In genomic region chr15:63942486-63943365, GRCh38 we compare ENCODE assay signal across 13 cellular contexts.
DNase-seq lines count a peak whose midpoint lies in the region; ATAC-seq and TF ChIP-seq lines count a peak whose summit lies in the region.
"Had no signal": no experiment of that assay in that cellular context is flagged by ENCODE, and none has a peak within 500 bp of the region (broad histone marks: within the 10 kb centered on the region; RNA-seq: fewer than 3 reads in every experiment).

No MANE protein-coding gene starts in this region.

- H3K4me1 Mint-ChIP-seq in WTC11 (peaks cover 12% of the 10 kb centered on the region), osteocyte (ENCODE audit: unreplicated experiment) (peaks cover 37% of the 10 kb centered on the region)

- H3K4me3 Mint-ChIP-seq in WTC11: no peak overlapping the region
- H3K4me3 Mint-ChIP-seq in osteocyte (ENCODE audit: unreplicated experiment): no peak overlapping the region
- H3K4me3 Mint-ChIP-seq: activated CD8-positive, alpha-beta T cell treated with anti-CD3 and anti-CD28 coated beads, Interleukin-2, amount 10 ng/mL, durations not matched to agents 7 days and 5 days had no signal

- H3K9me3 Mint-ChIP-seq in WTC11 (no peaks in the 10 kb centered on the region), osteocyte (ENCODE audit: unreplicated experiment) (no peaks in the 10 kb centered on the region)

- no peak overlapping the region for H3K4me3 ChIP-seq in HEK293 (ENCODE audit: low read depth, low read length)
- H3K4me3 ChIP-seq: esophagus squamous epithelium, pancreas had no signal

- CTCF ChIA-PET in HEK293 (lab: Yijun Ruan, JAX): no interaction called here
- CTCF ChIA-PET in WTC11 (lab: Charles Lee): interaction anchor here (0.5 to 1.0 kb wide), 3 partner anchors 39 to 455 kb away, joined by 3 to 4 read pairs (median 4); no protein-coding TSS in a partner anchor

- DNase-seq in NCI-H82 (lab: John Stamatoyannopoulos, UW) (peak; percentile 15), NCI-H82 treated with DMSO at 0.1 percent for 48 hours (lab: John Stamatoyannopoulos, UW; ENCODE audit: unreplicated experiment) (no peak), WTC11 (ENCODE audit: low spot score) (peak; percentile 3), osteocyte (ENCODE audit: extremely low spot score, unreplicated experiment) (peak; percentile 44), NCI-H2081 treated with DMSO at 0.1 percent for 48 hours (lab: John Stamatoyannopoulos, UW) (no peak), midbrain (lab: John Stamatoyannopoulos, UW) (no peak)
- DNase-seq: activated CD8-positive, alpha-beta T cell treated with anti-CD3 and anti-CD28 coated beads, Interleukin-2, amount 10 ng/mL, durations not matched to agents 7 days and 5 days; esophagus squamous epithelium; NCI-H1694; OCI-M1; pancreas had no signal

- H3K27ac ChIP-seq in HEK293 (ENCODE audit: extremely low read depth, low read depth, low read length): no peak overlapping the region
- H3K27ac ChIP-seq: pancreas had no signal

- no peak for TF ChIP-seq CTCF in HEK293 (tag by site-specific recombination; IDR thresholded peaks at IDR 0.05)
- TF ChIP-seq CTCF in WTC11 (IDR thresholded peaks at IDR 0.05): no peak
- no peak for TF ChIP-seq CTCF in osteocyte (IDR thresholded peaks at IDR 0.05)

- H3K36me3 Mint-ChIP-seq in WTC11 (no peaks in the 10 kb centered on the region), osteocyte (ENCODE audit: unreplicated experiment) (peaks cover 7% of the 10 kb centered on the region)

- H3K27me3 Mint-ChIP-seq in WTC11 (ENCODE audit: low read depth) (no peaks in the 10 kb centered on the region), osteocyte (ENCODE audit: unreplicated experiment) (no peaks in the 10 kb centered on the region)

- H3K4me1 ChIP-seq in HEK293 (ENCODE audit: control insufficient read depth, insufficient read depth, low read length): no peaks in the 10 kb centered on the region

- POLR2A ChIA-PET in HEK293 (lab: Yijun Ruan, JAX): no interaction called here
- POLR2A ChIA-PET in WTC11 (lab: Charles Lee): no interaction called here

- no peak overlapping the region for H3K27ac Mint-ChIP-seq in WTC11
- peak overlapping the region; percentile 20 for H3K27ac Mint-ChIP-seq in osteocyte (ENCODE audit: unreplicated experiment)
- H3K27ac Mint-ChIP-seq: activated CD8-positive, alpha-beta T cell treated with anti-CD3 and anti-CD28 coated beads, Interleukin-2, amount 10 ng/mL, durations not matched to agents 7 days and 5 days had no signal

- H3K9me3 ChIP-seq in HEK293 (ENCODE audit: control insufficient read depth, insufficient read depth, low read depth, low read length): no peaks in the 10 kb centered on the region
- H3K9me3 ChIP-seq: esophagus squamous epithelium, pancreas had no signal

- ATAC-seq in WTC11: peak; percentile 8; the same call in 1 of the 2 replicates
- ATAC-seq in GM18519 (IDR thresholded peaks at IDR 0.05; ENCODE audit: low FRiP score, unreplicated experiment): no peak
- ATAC-seq: activated CD8-positive, alpha-beta T cell treated with anti-CD3 and anti-CD28 coated beads, Interleukin-2, amount 10 ng/mL, durations not matched to agents 7 days and 5 days; pancreas had no signal

- no peaks in the 10 kb centered on the region for H3K36me3 ChIP-seq in HEK293 (ENCODE audit: control insufficient read depth in 2 of 2, insufficient read depth in 1 of 2, low read length in 2 of 2)
- H3K36me3 ChIP-seq: esophagus squamous epithelium, pancreas had no signal

TF ChIP-seq in HEK293, 187 proteins besides CTCF, POLR2A, EP300 and RAD21:
- TF ChIP-seq KLF1 (tag by site-specific recombination; IDR thresholded peaks at IDR 0.05) (0 out of 2 replicates have a peak, but pooled peaks have one; percentile 17), ZBTB8A (tag by site-specific recombination; IDR thresholded peaks at IDR 0.05) (no peak)

TF ChIP-seq in WTC11, 78 proteins besides CTCF, POLR2A, EP300 and RAD21:
- no peak for TF ChIP-seq NFATC4 (CRISPR knock-in tag; IDR thresholded peaks at IDR 0.05)
- no peak for TF ChIP-seq ATF2 (CRISPR knock-in tag; IDR thresholded peaks at IDR 0.05; ENCODE audit: borderline replicate concordance, low read depth)
- no peak for TF ChIP-seq ZNF317 (CRISPR knock-in tag; IDR thresholded peaks at IDR 0.05; ENCODE audit: borderline replicate concordance, low read depth)
- TF ChIP-seq ZNF263 (CRISPR knock-in tag; IDR thresholded peaks at IDR 0.05; ENCODE audit: low read depth): no peak
TF ChIP-seq in WTC11: peak in this region for 0.

Comparison
In these comparisons a context has a peak if more than half of its experiments do, and no peak if none do; other contexts are left out.
1. DNase-seq: peak in NCI-H82 (single experiment), WTC11 (single experiment) and osteocyte (single experiment); none in NCI-H82 treated with DMSO at 0.1 percent for 48 hours (single experiment), NCI-H2081 treated with DMSO at 0.1 percent for 48 hours (single experiment) and midbrain (single experiment).